ENCODE assay signal across 17 cellular contexts in the genomic region with DNA sequence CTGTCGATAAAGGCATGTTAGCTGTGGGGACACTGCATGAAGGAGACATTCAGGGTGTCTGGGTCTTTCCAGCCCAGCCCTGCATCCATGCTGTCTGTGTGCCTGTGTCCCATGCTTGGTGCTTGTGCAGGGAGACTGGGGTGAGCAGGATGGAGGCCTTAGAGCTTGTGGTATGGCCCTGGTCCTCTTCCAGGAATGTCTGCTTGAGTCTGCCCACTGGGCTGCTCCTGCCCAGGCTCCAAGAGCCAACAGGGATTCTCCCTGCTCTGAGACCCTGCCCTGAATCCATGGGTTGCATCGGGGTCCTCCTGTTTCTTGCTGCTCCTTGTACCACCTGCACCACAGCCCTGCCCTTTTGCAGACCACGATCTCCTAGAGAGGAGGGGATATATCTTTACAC. TPM values are rescaled to one million over a fixed set of nuclear protein-coding genes. Genes with fewer than 3 reads are reported as not detected.
DNase-seq lines count a peak whose midpoint lies in the region; ATAC-seq and TF ChIP-seq lines count a peak whose summit lies in the region.
"Had no signal": no experiment of that assay in that cellular context is flagged by ENCODE, and none has a peak within 500 bp of the region (broad histone marks: within the 10 kb centered on the region; RNA-seq: fewer than 3 reads in every experiment).

No MANE protein-coding gene starts in this region.

- H3K4me3 ChIP-seq in AG04450 (ENCODE audit: low read depth, low read length) (no peak overlapping the region), neuronal stem cell (ENCODE audit: low read length in 2 of 2) (no peak overlapping the region)
- no peak overlapping the region for H3K4me3 ChIP-seq in BLaER1 treated with 17β-estradiol and CSF1 and Interleukin-3, amounts not matched to agents 10 nM and 100 nM
- H3K4me3 ChIP-seq in naive thymus-derived CD4-positive, alpha-beta T cell (ENCODE audit: low read length), result no peak overlapping the region
- H3K4me3 ChIP-seq: GM23338 had no signal

- peaks cover 0 to 25% (median 15%) of the 10 kb centered on the region in 11 donors for H3K9me3 Mint-ChIP-seq in naive thymus-derived CD4-positive, alpha-beta T cell

- WGBS in neuronal stem cell (ENCODE audit: extremely low coverage in 2 of 2, insufficient read length in 2 of 2, insufficient replicate concordance in 1 of 2), 2 donors, result no CpG with 5 or more reads among the region's 3 CpGs

- no peak for TF ChIP-seq CTCF in AG04450 (IDR thresholded peaks at IDR 0.05; ENCODE audit: low read depth, low read length)

- CTCF ChIA-PET in AG04450 (lab: Charles Lee), result interaction anchor here (1.8 to 13.7 kb wide), 2 partner anchors 20 to 83 kb away, joined by 8 to 141 read pairs; no protein-coding TSS in a partner anchor
- CTCF ChIA-PET in naive thymus-derived CD4-positive, alpha-beta T cell (lab: Charles Lee), result no interaction called here

- peak overlapping the region in 9 of 11 experiments; percentile 3 to 87 (median 77); a peak in 13 of 22 replicates for H3K9ac ChIP-seq in BLaER1 treated with 17β-estradiol and CSF1 and Interleukin-3, amounts not matched to agents 10 nM and 100 nM
- H3K9ac ChIP-seq in neuronal stem cell (ENCODE audit: low read depth, low read length, poor library complexity), result no peak overlapping the region

- no peak overlapping the region for H4K8ac ChIP-seq in neuronal stem cell (ENCODE audit: low read depth, low read length)

- no peaks in the 10 kb centered on the region for H3K79me1 ChIP-seq in neuronal stem cell (ENCODE audit: low read depth, low read length)

- no peak overlapping the region for H2AFZ ChIP-seq in neuronal stem cell (ENCODE audit: low read length)
- H2AFZ ChIP-seq: GM23338 had no signal

- no peak overlapping the region for H4K91ac ChIP-seq in neuronal stem cell (ENCODE audit: low read depth, low read length, poor library complexity)

- no peak overlapping the region for H2BK5ac ChIP-seq in neuronal stem cell (ENCODE audit: low read length)

- no peak overlapping the region for H3K4ac ChIP-seq in neuronal stem cell (ENCODE audit: low read length)

- DNase-seq in AG04450 (ENCODE audit: low read depth, low spot score), result no peak
- DNase-seq in caudate nucleus (lab: John Stamatoyannopoulos, UW), result no peak
- no peak for DNase-seq in neuronal stem cell (ENCODE audit: low spot score)
- DNase-seq in pons (ENCODE audit: low spot score), result no peak
- DNase-seq in AG08395 (ENCODE audit: low spot score), result no peak
- DNase-seq in naive thymus-derived CD4-positive, alpha-beta T cell, result no peak
- DNase-seq in activated CD4-positive, alpha-beta T cell treated with anti-CD3 and anti-CD28 coated beads for 4 hours, result no peak
- DNase-seq: 8988T; Calu3; CD8-positive, alpha-beta T cell; DMS53; DND-41; HCEC 1CT had no signal

- H2BK120ac ChIP-seq in neuronal stem cell (ENCODE audit: low read depth, low read length), result no peak overlapping the region

- no peaks in the 10 kb centered on the region for H3K36me3 Mint-ChIP-seq in naive thymus-derived CD4-positive, alpha-beta T cell
- H3K36me3 Mint-ChIP-seq: CD8-positive, alpha-beta T cell had no signal

- peaks cover 39 to 94% (median 72%) of the 10 kb centered on the region in 10 experiments for H3K4me1 ChIP-seq in BLaER1 treated with 17β-estradiol and CSF1 and Interleukin-3, amounts not matched to agents 10 nM and 100 nM
- H3K4me1 ChIP-seq in neuronal stem cell (ENCODE audit: control insufficient read depth in 2 of 2, insufficient read depth in 1 of 2, low read depth in 1 of 2, low read length in 2 of 2), result no peaks in the 10 kb centered on the region
- H3K4me1 ChIP-seq in naive thymus-derived CD4-positive, alpha-beta T cell (ENCODE audit: control insufficient read depth in 2 of 2, insufficient read depth in 2 of 2, low read length in 2 of 2), result no peaks in the 10 kb centered on the region

- H2BK12ac ChIP-seq in neuronal stem cell (ENCODE audit: low read length), result no peak overlapping the region

- ATAC-seq in naive thymus-derived CD4-positive, alpha-beta T cell, result no peak
- ATAC-seq: CD8-positive, alpha-beta T cell; GM23338 had no signal

- peaks cover 19 to 40% (median 37%) of the 10 kb centered on the region in 5 donors for H3K27me3 Mint-ChIP-seq in naive thymus-derived CD4-positive, alpha-beta T cell

- no peak overlapping the region for H3K4me3 Mint-ChIP-seq in naive thymus-derived CD4-positive, alpha-beta T cell
- H3K4me3 Mint-ChIP-seq: CD8-positive, alpha-beta T cell; GM23338 had no signal

- no peak overlapping the region for H2BK15ac ChIP-seq in neuronal stem cell (ENCODE audit: low read length)

- POLR2A ChIA-PET in AG04450 (lab: Yijun Ruan, JAX), result no interaction called here
- POLR2A ChIA-PET in naive thymus-derived CD4-positive, alpha-beta T cell (lab: Charles Lee), result no interaction called here

- peaks cover 9 to 19% (median 12%) of the 10 kb centered on the region in 7 donors for H3K4me1 Mint-ChIP-seq in naive thymus-derived CD4-positive, alpha-beta T cell
- H3K4me1 Mint-ChIP-seq: GM23338 had no signal

- H3K27ac ChIP-seq in AG04450 (ENCODE audit: low read depth, low read length), result peak overlapping the region; percentile 11
- peak overlapping the region; percentile 42 to 98 (median 96); a peak in 21 of 22 replicates for H3K27ac ChIP-seq in BLaER1 treated with 17β-estradiol and CSF1 and Interleukin-3, amounts not matched to agents 10 nM and 100 nM
- H3K27ac ChIP-seq in caudate nucleus (ENCODE audit: low read depth, low read length), result peak overlapping the region; percentile 18
- H3K27ac ChIP-seq in neuronal stem cell (replicated peaks; ENCODE audit: low read length), result no peak overlapping the region
- H3K27ac ChIP-seq in naive thymus-derived CD4-positive, alpha-beta T cell (ENCODE audit: low read depth, low read length), result no peak overlapping the region

- no peak overlapping the region for H2AK5ac ChIP-seq in neuronal stem cell (ENCODE audit: low read depth, low read length)

- H3K27me3 ChIP-seq in AG04450 (ENCODE audit: control insufficient read depth, insufficient read depth, low read length) (no peaks in the 10 kb centered on the region), neuronal stem cell (ENCODE audit: control insufficient read depth in 3 of 3, insufficient read depth in 3 of 3, low read depth in 1 of 3, low read length in 3 of 3) (no peaks in the 10 kb centered on the region)
- H3K27me3 ChIP-seq in BLaER1 treated with 17β-estradiol and CSF1 and Interleukin-3, amounts not matched to agents 10 nM and 100 nM, result peaks cover 0 to 24% (median 0%) of the 10 kb centered on the region in 11 experiments; a peak in 4 of 22 replicates
- H3K27me3 ChIP-seq in naive thymus-derived CD4-positive, alpha-beta T cell (ENCODE audit: control insufficient read depth in 2 of 2, insufficient read depth in 2 of 2, low read length in 2 of 2), result no peaks in the 10 kb centered on the region

- H3K23ac ChIP-seq in neuronal stem cell (ENCODE audit: low read depth, low read length, poor library complexity), result no peak overlapping the region

- no peaks in the 10 kb centered on the region for H4K20me1 ChIP-seq in BLaER1 treated with 17β-estradiol and CSF1 and Interleukin-3, amounts not matched to agents 10 nM and 100 nM

- H3K9me3 ChIP-seq in AG04450 (ENCODE audit: control insufficient read depth, insufficient read depth, low read length) (no peaks in the 10 kb centered on the region), neuronal stem cell (replicated peaks in 1 of 2; ENCODE audit: control insufficient read depth in 2 of 2, insufficient read depth in 1 of 2, low read depth in 1 of 2, low read length in 2 of 2) (no peaks in the 10 kb centered on the region)
- H3K9me3 ChIP-seq in BLaER1 treated with 17β-estradiol and CSF1 and Interleukin-3, amounts not matched to agents 10 nM and 100 nM (replicated peaks in 1 of 11), result peaks cover 4 to 22% (median 13%) of the 10 kb centered on the region in 11 experiments; a peak in 19 of 22 replicates
- no peaks in the 10 kb centered on the region for H3K9me3 ChIP-seq in naive thymus-derived CD4-positive, alpha-beta T cell (ENCODE audit: control insufficient read depth in 2 of 3, low read length in 3 of 3)

- intact Hi-C loops in naive thymus-derived CD4-positive, alpha-beta T cell (cut with micrococcal nuclease), result no loop called here

- no peaks in the 10 kb centered on the region for H3K36me3 ChIP-seq in BLaER1 treated with 17β-estradiol and CSF1 and Interleukin-3, amounts not matched to agents 10 nM and 100 nM
- no peaks in the 10 kb centered on the region for H3K36me3 ChIP-seq in neuronal stem cell (replicated peaks in 1 of 2; ENCODE audit: control insufficient read depth in 2 of 2, insufficient read depth in 2 of 2, low read length in 2 of 2)
- no peaks in the 10 kb centered on the region for H3K36me3 ChIP-seq in naive thymus-derived CD4-positive, alpha-beta T cell (ENCODE audit: control insufficient read depth in 2 of 3, insufficient read depth in 3 of 3, low read length in 3 of 3)

- peak overlapping the region; percentile 87 to 98 (median 94) for H3K4me2 ChIP-seq in BLaER1 treated with 17β-estradiol and CSF1 and Interleukin-3, amounts not matched to agents 10 nM and 100 nM
- H3K4me2 ChIP-seq in neuronal stem cell (ENCODE audit: insufficient read depth, low read length, poor library complexity, severe bottlenecking), result no peak overlapping the region
- H3K4me2 ChIP-seq: GM23338 had no signal

- H3K27ac Mint-ChIP-seq in naive thymus-derived CD4-positive, alpha-beta T cell, result no peak overlapping the region
- H3K27ac Mint-ChIP-seq: CD8-positive, alpha-beta T cell; GM23338 had no signal

- peak overlapping the region; percentile 57 for H3K14ac ChIP-seq in neuronal stem cell (ENCODE audit: low read length)

- no peak overlapping the region for H3K18ac ChIP-seq in neuronal stem cell (ENCODE audit: low read length)

RNA-seq across cellular contexts. Expression of a gene that starts 31.4 kb away (rescaled TPM):
- polyA plus RNA-seq in AG04450 (2011; rRNA removed), result 8.2 and 9.6 TPM in 2 replicates
- 13.6 and 14.3 TPM in 2 replicates for polyA minus RNA-seq in AG04450 (2011; rRNA and poly(A)+ RNA removed)
- 4.5 TPM for polyA plus RNA-seq in neuronal stem cell (2013, experiment 1 of 2)
- polyA plus RNA-seq in neuronal stem cell (2013, experiment 2 of 2), result 4.7 TPM
- total RNA-seq in naive thymus-derived CD4-positive, alpha-beta T cell, result 1 to 10 TPM in 2 of 5 experiments, under 1 TPM in 2, not detected in 1; 0.37 to 2.9 (median 1.1) TPM
- not detected for polyA plus RNA-seq in naive thymus-derived CD4-positive, alpha-beta T cell
- total RNA-seq: CD8-positive, alpha-beta T cell had no signal

RNA-seq across cellular contexts. Expression of a gene that starts 48.4 kb away (rescaled TPM):
- not detected in 2 replicates for polyA plus RNA-seq in AG04450 (2011; rRNA removed)
- polyA minus RNA-seq in AG04450 (2011; rRNA and poly(A)+ RNA removed), result not detected in 2 replicates
- polyA plus RNA-seq in neuronal stem cell (2013, experiment 1 of 2), result 0.01 TPM
- not detected for polyA plus RNA-seq in neuronal stem cell (2013, experiment 2 of 2)
- 10 to 100 TPM in 1 of 5 experiments, 1 to 10 TPM in 3, under 1 TPM in 1; 0.56 to 39.3 (median 1.8) TPM for total RNA-seq in naive thymus-derived CD4-positive, alpha-beta T cell
- under 1 TPM; 0.12 to 0.63 TPM for polyA plus RNA-seq in naive thymus-derived CD4-positive, alpha-beta T cell
- total RNA-seq: A673, Calu3 had no signal
- polyA plus RNA-seq: BJ, GM23338 had no signal

Comparison
In these comparisons a context has a peak if more than half of its experiments do, and no peak if none do; other contexts are left out.
1. H3K27ac ChIP-seq: peak in AG04450 (single experiment), BLaER1 treated with 17β-estradiol and CSF1 and Interleukin-3, amounts not matched to agents 10 nM and 100 nM (11 of 11) and caudate nucleus (single experiment); none in neuronal stem cell (single experiment) and naive thymus-derived CD4-positive, alpha-beta T cell (single experiment).